Comparison of ENCODE assay signal across 26 cellular contexts in the genomic region with DNA sequence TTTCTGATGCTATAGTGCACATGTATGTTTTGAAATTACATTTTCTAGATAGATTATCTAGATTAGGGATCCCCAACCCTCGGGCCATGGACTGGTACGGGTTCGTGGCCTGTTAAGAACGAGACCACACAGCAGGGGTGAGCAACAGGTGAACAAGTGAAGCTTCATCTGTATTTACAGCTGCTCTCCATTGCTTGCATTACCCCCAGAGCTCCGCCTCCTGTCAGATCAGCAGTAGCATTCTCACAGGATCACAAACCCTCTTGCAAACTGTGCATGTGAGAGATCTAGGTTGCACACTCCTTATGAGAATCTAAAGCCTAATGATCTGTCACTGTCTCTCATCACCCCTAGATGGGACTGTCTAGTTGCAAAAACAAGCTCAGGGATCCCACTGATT. TPM values are rescaled to one million over a fixed set of nuclear protein-coding genes. Genes with fewer than 3 reads are reported as not detected.
DNase-seq lines count a peak whose midpoint lies in the region; ATAC-seq and TF ChIP-seq lines count a peak whose summit lies in the region.
"Had no signal": no experiment of that assay in that cellular context is flagged by ENCODE, and none has a peak within 500 bp of the region (broad histone marks: within the 10 kb centered on the region; RNA-seq: fewer than 3 reads in every experiment).

No MANE protein-coding gene starts in this region.

- no peaks in the 10 kb centered on the region for H3K9me3 Mint-ChIP-seq in activated naive CD4-positive, alpha-beta T cell treated with anti-CD3 and anti-CD28 coated beads for 36 hours

- POLR2A ChIA-PET in SK-N-SH (lab: Yijun Ruan, JAX), result interaction anchor here (1.3 kb wide), 1 partner anchor 11 kb away, joined by 5 read pairs; the partner anchor contains the start of gene SESN1
- POLR2A ChIA-PET in Panc1 (lab: Charles Lee), result no interaction called here

- no peak overlapping the region for H3K9ac ChIP-seq in SK-N-SH

- no peak overlapping the region for H3K27ac Mint-ChIP-seq in activated naive CD4-positive, alpha-beta T cell treated with anti-CD3 and anti-CD28 coated beads for 36 hours
- H3K27ac Mint-ChIP-seq: CD4-positive, alpha-beta memory T cell had no signal

- H2AFZ ChIP-seq in SK-N-SH (ENCODE audit: low read depth), result no peak overlapping the region

- no peaks in the 10 kb centered on the region for H4K20me1 ChIP-seq in SK-N-SH (ENCODE audit: insufficient read depth)

- intact Hi-C loops in Panc1 (cut with micrococcal nuclease; ENCODE audit: unreplicated experiment), result no loop called here
- intact Hi-C loops in activated naive CD4-positive, alpha-beta T cell treated with anti-CD3 and anti-CD28 coated beads for 36 hours (cut with micrococcal nuclease), result no loop called here

- H3K4me1 Mint-ChIP-seq in activated naive CD4-positive, alpha-beta T cell treated with anti-CD3 and anti-CD28 coated beads for 36 hours (ENCODE audit: low read depth), result peaks cover 2% of the 10 kb centered on the region
- H3K4me1 Mint-ChIP-seq: CD4-positive, alpha-beta memory T cell had no signal

- peaks cover 6% of the 10 kb centered on the region for H3F3A ChIP-seq in SK-N-SH (replicated peaks; ENCODE audit: insufficient read depth)

- peaks cover 12% of the 10 kb centered on the region for H3K36me3 Mint-ChIP-seq in activated naive CD4-positive, alpha-beta T cell treated with anti-CD3 and anti-CD28 coated beads for 36 hours (ENCODE audit: low read depth)

- CTCF ChIA-PET in SK-N-SH (lab: Yijun Ruan, JAX) (interaction anchor here (0.8 kb wide), 1 partner anchor 11 kb away, joined by 4 read pairs; the partner anchor contains the start of genes CEP57L1 and SESN1), Panc1 (lab: Charles Lee) (no interaction called here)
- CTCF ChIA-PET in activated naive CD4-positive, alpha-beta T cell treated with anti-CD3 and anti-CD28 coated beads for 36 hours (lab: Charles Lee), result no interaction called here

- TF ChIP-seq RAD21 in SK-N-SH (IDR thresholded peaks at IDR 0.05; ENCODE audit: low read length), result peak; percentile 3; the same call in 1 of the 2 replicates

- 84% methylated on average over 5 of the region's 5 CpGs for WGBS in SK-N-SH (ENCODE audit: low lambda C conversion rate)

- H3K79me2 ChIP-seq in SK-N-SH (ENCODE audit: insufficient read depth), result peaks cover 66% of the 10 kb centered on the region

- BruUV-seq in Panc1 (replicated peaks; lab: Mats Ljungman, UMichigan), result no TSS peak

- peaks cover 3 to 9% of the 10 kb centered on the region in 2 experiments; a peak in 3 of 4 replicates for H3K4me1 ChIP-seq in SK-N-SH (ENCODE audit: control insufficient read depth in 1 of 2, insufficient read depth in 2 of 2, low read depth in 1 of 2, low read length in 1 of 2)
- no peaks in the 10 kb centered on the region for H3K4me1 ChIP-seq in Panc1 (ENCODE audit: control insufficient read depth, insufficient read depth, low read length)
- H3K4me1 ChIP-seq: A549 had no signal

- H3K27ac ChIP-seq in SK-N-SH (ENCODE audit: low read depth in 2 of 2, low read length in 1 of 2), result no peak overlapping the region
- no peak overlapping the region for H3K27ac ChIP-seq in Panc1 (ENCODE audit: low read length)
- H3K27ac ChIP-seq: A549, RWPE1 had no signal

- no peak overlapping the region for H3K4me2 ChIP-seq in SK-N-SH
- H3K4me2 ChIP-seq: A549 had no signal

- no peak for TF ChIP-seq EP300 in SK-N-SH (IDR thresholded peaks at IDR 0.05; ENCODE audit: borderline replicate concordance in 1 of 2, low read depth in 1 of 2, low read length in 1 of 2)

- DNase-seq in SK-N-SH (no peak), LHCN-M2 (ENCODE audit: low read depth) (peak; percentile 49), Panc1 (ENCODE audit: low read depth, low spot score) (no peak), NCI-H2227 (lab: John Stamatoyannopoulos, UW; ENCODE audit: unreplicated experiment) (no peak), NCI-H2029 (lab: John Stamatoyannopoulos, UW) (no peak)
- no peak for DNase-seq in activated naive CD4-positive, alpha-beta T cell treated with anti-CD3 and anti-CD28 coated beads for 36 hours
- DNase-seq: AML-193; C1 segment of cervical spinal cord; CD4-positive, alpha-beta memory T cell; COR-L47; DMS79; EL; GDM1; Kasumi-1; MG63; NCI-H1105 treated with DMSO at 0.1 percent for 48 hours; NCI-H146; NCI-H2029 treated with DMSO at 0.1 percent for 48 hours; NCI-H226; NCI-H510A; NCI-H69; SIG-M5 had no signal

- in situ Hi-C loops in Panc1 (cut with HindIII; ENCODE audit: low pct_unique_long_range_greater_than_20kb, low sequenced_read_pairs), result no loop called here

- H3K4me3 Mint-ChIP-seq in activated naive CD4-positive, alpha-beta T cell treated with anti-CD3 and anti-CD28 coated beads for 36 hours, result no peak overlapping the region
- H3K4me3 Mint-ChIP-seq: CD4-positive, alpha-beta memory T cell had no signal

- H3K27me3 Mint-ChIP-seq in activated naive CD4-positive, alpha-beta T cell treated with anti-CD3 and anti-CD28 coated beads for 36 hours (ENCODE audit: low read depth), result no peaks in the 10 kb centered on the region
- H3K27me3 Mint-ChIP-seq: CD4-positive, alpha-beta memory T cell had no signal

- H3K4me3 ChIP-seq in SK-N-SH (ENCODE audit: low read depth in 2 of 2, low read length in 1 of 2) (no peak overlapping the region), Panc1 (ENCODE audit: low read depth in 2 of 2, low read length in 2 of 2) (no peak overlapping the region)
- H3K4me3 ChIP-seq: A549, MG63 had no signal

- no peaks in the 10 kb centered on the region for H3K9me3 ChIP-seq in SK-N-SH
- no peaks in the 10 kb centered on the region for H3K9me3 ChIP-seq in Panc1 (ENCODE audit: control insufficient read depth, insufficient read depth, low read depth, low read length)
- H3K9me3 ChIP-seq: A549, MG63 had no signal

- H3K36me3 ChIP-seq in SK-N-SH (replicated peaks in 1 of 2; ENCODE audit: control insufficient read depth in 1 of 2, insufficient read depth in 2 of 2, low read length in 1 of 2) (peaks cover 0 to 2% of the 10 kb centered on the region in 2 experiments), Panc1 (ENCODE audit: control insufficient read depth, insufficient read depth, low read length) (no peaks in the 10 kb centered on the region; the same call in 1 of the 2 replicates)

- H3K27me3 ChIP-seq in SK-N-SH (ENCODE audit: insufficient read depth) (no peaks in the 10 kb centered on the region), Panc1 (ENCODE audit: control insufficient read depth, insufficient read depth, low read length) (no peaks in the 10 kb centered on the region)
- H3K27me3 ChIP-seq: MG63 had no signal

- no peak for TF ChIP-seq CTCF in SK-N-SH (IDR thresholded peaks at IDR 0.05)
- TF ChIP-seq CTCF in Panc1 (IDR thresholded peaks at IDR 0.05), result no peak

- no peaks in the 10 kb centered on the region for H3K9me2 ChIP-seq in SK-N-SH

- ATAC-seq in SK-N-SH treated with all-trans-retinoic acid at 6 μM for 48 hours, result no peak
- ATAC-seq in Panc1, result peak; percentile 63; the same call in 1 of the 2 replicates
- ATAC-seq: A549, HCT116 had no signal

TF ChIP-seq in SK-N-SH, 30 proteins besides CTCF, POLR2A, EP300 and RAD21 (continues in another document):
- no peak for TF ChIP-seq EZH2phosphoT487 (IDR thresholded peaks at IDR 0.05; ENCODE audit: borderline replicate concordance, low read depth)
- no peak for TF ChIP-seq GABPA (IDR thresholded peaks at IDR 0.05; ENCODE audit: low read depth)
- TF ChIP-seq USF2 (IDR thresholded peaks at IDR 0.05; ENCODE audit: borderline replicate concordance, low read depth, low read length), result no peak
- no peak for TF ChIP-seq TAF1 (IDR thresholded peaks at IDR 0.05; ENCODE audit: borderline replicate concordance, low read depth, low read length)

TF ChIP-seq in SK-N-SH treated with all-trans-retinoic acid at 6 μM for 48 hours, 23 proteins besides CTCF, POLR2A, EP300 and RAD21:
- TF ChIP-seq, protein P1, sequence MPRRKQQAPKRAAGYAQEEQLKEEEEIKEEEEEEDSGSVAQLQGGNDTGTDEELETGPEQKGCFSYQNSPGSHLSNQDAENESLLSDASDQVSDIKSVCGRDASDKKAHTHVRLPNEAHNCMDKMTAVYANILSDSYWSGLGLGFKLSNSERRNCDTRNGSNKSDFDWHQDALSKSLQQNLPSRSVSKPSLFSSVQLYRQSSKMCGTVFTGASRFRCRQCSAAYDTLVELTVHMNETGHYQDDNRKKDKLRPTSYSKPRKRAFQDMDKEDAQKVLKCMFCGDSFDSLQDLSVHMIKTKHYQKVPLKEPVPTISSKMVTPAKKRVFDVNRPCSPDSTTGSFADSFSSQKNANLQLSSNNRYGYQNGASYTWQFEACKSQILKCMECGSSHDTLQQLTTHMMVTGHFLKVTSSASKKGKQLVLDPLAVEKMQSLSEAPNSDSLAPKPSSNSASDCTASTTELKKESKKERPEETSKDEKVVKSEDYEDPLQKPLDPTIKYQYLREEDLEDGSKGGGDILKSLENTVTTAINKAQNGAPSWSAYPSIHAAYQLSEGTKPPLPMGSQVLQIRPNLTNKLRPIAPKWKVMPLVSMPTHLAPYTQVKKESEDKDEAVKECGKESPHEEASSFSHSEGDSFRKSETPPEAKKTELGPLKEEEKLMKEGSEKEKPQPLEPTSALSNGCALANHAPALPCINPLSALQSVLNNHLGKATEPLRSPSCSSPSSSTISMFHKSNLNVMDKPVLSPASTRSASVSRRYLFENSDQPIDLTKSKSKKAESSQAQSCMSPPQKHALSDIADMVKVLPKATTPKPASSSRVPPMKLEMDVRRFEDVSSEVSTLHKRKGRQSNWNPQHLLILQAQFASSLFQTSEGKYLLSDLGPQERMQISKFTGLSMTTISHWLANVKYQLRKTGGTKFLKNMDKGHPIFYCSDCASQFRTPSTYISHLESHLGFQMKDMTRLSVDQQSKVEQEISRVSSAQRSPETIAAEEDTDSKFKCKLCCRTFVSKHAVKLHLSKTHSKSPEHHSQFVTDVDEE (CRISPR knock-in tag; IDR thresholded peaks at IDR 0.05), result no peak
- TF ChIP-seq ARNTL (CRISPR knock-in tag; IDR thresholded peaks at IDR 0.05; ENCODE audit: borderline replicate concordance, low read depth) (no peak), ESRRG (CRISPR knock-in tag; IDR thresholded peaks at IDR 0.05) (no peak), TCF4 (CRISPR knock-in tag; IDR thresholded peaks at IDR 0.05; ENCODE audit: borderline replicate concordance) (no peak)

RNA-seq across cellular contexts. Expression of gene CEP57L1, which starts 10.4 kb away (rescaled TPM):
- 7.3 and 8.3 TPM in 2 replicates for polyA plus RNA-seq in SK-N-SH (2012; rRNA removed)
- 7.4 and 12.2 TPM in 2 replicates for polyA plus RNA-seq in SK-N-SH (2012; cell fraction: cytosol; rRNA removed)
- 7.9 and 11.1 TPM in 2 replicates for polyA plus RNA-seq in SK-N-SH (2012; cell fraction: nucleus; rRNA removed)
- total RNA-seq in LHCN-M2 (2014; rRNA removed) (31.7 and 44.6 TPM in 2 replicates), Panc1 (2021; ENCODE audit: unreplicated experiment) (37.6 TPM)
- polyA plus RNA-seq in LHCN-M2 (2012), result 7.9 TPM
- 15.0 TPM for polyA plus RNA-seq in Panc1 (2012; ENCODE audit: insufficient read length)
- total RNA-seq in activated naive CD4-positive, alpha-beta T cell treated with anti-CD3 and anti-CD28 coated beads for 36 hours, result 10 to 100 TPM; 33.3 to 33.5 TPM

RNA-seq across cellular contexts. Expression of gene SESN1, which starts 11.0 kb away (rescaled TPM):
- polyA plus RNA-seq in SK-N-SH (2012; rRNA removed), result 13.1 and 18.8 TPM in 2 replicates
- polyA plus RNA-seq in SK-N-SH (2012; cell fraction: cytosol; rRNA removed), result 17.5 and 17.6 TPM in 2 replicates
- 15.6 and 32.4 TPM in 2 replicates for polyA plus RNA-seq in SK-N-SH (2012; cell fraction: nucleus; rRNA removed)
- total RNA-seq in LHCN-M2 (2014; rRNA removed), result 29.6 and 30.4 TPM in 2 replicates
- 8.8 TPM for polyA plus RNA-seq in LHCN-M2 (2012)
- total RNA-seq in Panc1 (2021; ENCODE audit: unreplicated experiment), result 11.3 TPM
- polyA plus RNA-seq in Panc1 (2012; ENCODE audit: insufficient read length), result 5.5 TPM
- total RNA-seq in activated naive CD4-positive, alpha-beta T cell treated with anti-CD3 and anti-CD28 coated beads for 36 hours, result 10 to 100 TPM; 34.0 to 35.0 TPM
